ENCODE assay signal across 1 cellular context in the genomic region with DNA sequence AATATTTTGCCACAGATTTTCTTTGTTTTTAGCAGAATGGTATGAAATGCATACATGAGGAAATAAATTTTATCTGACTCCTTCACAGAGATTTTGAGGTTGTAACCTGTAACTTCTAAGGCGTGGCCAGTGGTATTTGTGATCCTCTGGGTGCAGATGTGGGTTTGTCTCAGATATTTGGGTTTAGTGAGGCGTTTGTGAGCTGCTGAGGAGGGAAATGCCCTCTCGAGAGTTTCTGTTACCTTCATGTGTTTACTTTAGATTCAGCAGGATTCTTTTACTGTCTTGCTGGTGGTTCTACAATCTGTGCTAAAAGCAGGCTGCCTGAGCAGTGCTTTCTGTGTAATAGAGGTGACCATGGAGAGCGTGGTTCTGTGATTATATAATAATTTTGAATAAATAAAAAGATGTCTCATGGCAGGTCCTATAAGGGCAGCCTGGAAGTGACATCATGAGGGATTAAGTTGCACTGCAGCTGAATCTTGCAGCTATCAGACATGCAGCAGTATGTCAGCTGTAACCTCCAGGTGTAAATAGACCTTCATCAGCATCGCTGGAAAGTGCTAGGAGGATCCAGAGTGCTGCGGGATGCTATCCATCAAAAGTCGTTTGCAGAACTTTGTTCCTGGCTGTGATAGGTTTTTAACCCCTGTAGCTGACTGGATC.
TF ChIP-seq lines count a peak whose summit lies in the region.

No MANE protein-coding gene starts in this region.

TF ChIP-seq in SK-N-SH, 30 proteins besides CTCF, POLR2A, EP300 and RAD21:
- TF ChIP-seq, protein P1, sequence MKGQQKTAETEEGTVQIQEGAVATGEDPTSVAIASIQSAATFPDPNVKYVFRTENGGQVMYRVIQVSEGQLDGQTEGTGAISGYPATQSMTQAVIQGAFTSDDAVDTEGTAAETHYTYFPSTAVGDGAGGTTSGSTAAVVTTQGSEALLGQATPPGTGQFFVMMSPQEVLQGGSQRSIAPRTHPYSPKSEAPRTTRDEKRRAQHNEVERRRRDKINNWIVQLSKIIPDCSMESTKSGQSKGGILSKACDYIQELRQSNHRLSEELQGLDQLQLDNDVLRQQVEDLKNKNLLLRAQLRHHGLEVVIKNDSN (IDR thresholded peaks at IDR 0.05; ENCODE audit: borderline replicate concordance, low read depth) = no peak
- TF ChIP-seq RCOR1 (IDR thresholded peaks at IDR 0.05; ENCODE audit: low read length) (no peak), TCF12 (IDR thresholded peaks at IDR 0.05) (no peak), MEF2A (IDR thresholded peaks at IDR 0.05; ENCODE audit: borderline replicate concordance, low read depth) (no peak), ELF1 (IDR thresholded peaks at IDR 0.05) (no peak), FOSL2 (IDR thresholded peaks at IDR 0.05; ENCODE audit: borderline replicate concordance, low read depth) (no peak), SIN3A (IDR thresholded peaks at IDR 0.05; ENCODE audit: borderline replicate concordance, low read depth, low read length) (no peak), RFX5 (IDR thresholded peaks at IDR 0.05; ENCODE audit: low read length) (no peak), NFIC (IDR thresholded peaks at IDR 0.05; ENCODE audit: borderline replicate concordance) (no peak), MXI1 (IDR thresholded peaks at IDR 0.05; ENCODE audit: low read depth, low read length) (no peak), FOXJ3 (CRISPR knock-in tag; IDR thresholded peaks at IDR 0.05) (no peak), TAF1 (IDR thresholded peaks at IDR 0.05; ENCODE audit: borderline replicate concordance, low read depth, low read length) (no peak), NRF1 (IDR thresholded peaks at IDR 0.05; ENCODE audit: low read depth, low read length) (no peak), EZH2phosphoT487 (IDR thresholded peaks at IDR 0.05; ENCODE audit: borderline replicate concordance, low read depth) (no peak)
- TF ChIP-seq, protein P2, sequence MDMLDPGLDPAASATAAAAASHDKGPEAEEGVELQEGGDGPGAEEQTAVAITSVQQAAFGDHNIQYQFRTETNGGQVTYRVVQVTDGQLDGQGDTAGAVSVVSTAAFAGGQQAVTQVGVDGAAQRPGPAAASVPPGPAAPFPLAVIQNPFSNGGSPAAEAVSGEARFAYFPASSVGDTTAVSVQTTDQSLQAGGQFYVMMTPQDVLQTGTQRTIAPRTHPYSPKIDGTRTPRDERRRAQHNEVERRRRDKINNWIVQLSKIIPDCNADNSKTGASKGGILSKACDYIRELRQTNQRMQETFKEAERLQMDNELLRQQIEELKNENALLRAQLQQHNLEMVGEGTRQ (IDR thresholded peaks at IDR 0.05; ENCODE audit: borderline replicate concordance, low read depth, low read length) = no peak
- TF ChIP-seq, protein P3, sequence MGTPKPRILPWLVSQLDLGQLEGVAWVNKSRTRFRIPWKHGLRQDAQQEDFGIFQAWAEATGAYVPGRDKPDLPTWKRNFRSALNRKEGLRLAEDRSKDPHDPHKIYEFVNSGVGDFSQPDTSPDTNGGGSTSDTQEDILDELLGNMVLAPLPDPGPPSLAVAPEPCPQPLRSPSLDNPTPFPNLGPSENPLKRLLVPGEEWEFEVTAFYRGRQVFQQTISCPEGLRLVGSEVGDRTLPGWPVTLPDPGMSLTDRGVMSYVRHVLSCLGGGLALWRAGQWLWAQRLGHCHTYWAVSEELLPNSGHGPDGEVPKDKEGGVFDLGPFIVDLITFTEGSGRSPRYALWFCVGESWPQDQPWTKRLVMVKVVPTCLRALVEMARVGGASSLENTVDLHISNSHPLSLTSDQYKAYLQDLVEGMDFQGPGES (IDR thresholded peaks at IDR 0.05; ENCODE audit: low read depth, low read length) = no peak
- TF ChIP-seq, protein P4, sequence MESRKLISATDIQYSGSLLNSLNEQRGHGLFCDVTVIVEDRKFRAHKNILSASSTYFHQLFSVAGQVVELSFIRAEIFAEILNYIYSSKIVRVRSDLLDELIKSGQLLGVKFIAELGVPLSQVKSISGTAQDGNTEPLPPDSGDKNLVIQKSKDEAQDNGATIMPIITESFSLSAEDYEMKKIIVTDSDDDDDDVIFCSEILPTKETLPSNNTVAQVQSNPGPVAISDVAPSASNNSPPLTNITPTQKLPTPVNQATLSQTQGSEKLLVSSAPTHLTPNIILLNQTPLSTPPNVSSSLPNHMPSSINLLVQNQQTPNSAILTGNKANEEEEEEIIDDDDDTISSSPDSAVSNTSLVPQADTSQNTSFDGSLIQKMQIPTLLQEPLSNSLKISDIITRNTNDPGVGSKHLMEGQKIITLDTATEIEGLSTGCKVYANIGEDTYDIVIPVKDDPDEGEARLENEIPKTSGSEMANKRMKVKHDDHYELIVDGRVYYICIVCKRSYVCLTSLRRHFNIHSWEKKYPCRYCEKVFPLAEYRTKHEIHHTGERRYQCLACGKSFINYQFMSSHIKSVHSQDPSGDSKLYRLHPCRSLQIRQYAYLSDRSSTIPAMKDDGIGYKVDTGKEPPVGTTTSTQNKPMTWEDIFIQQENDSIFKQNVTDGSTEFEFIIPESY (IDR thresholded peaks at IDR 0.05; ENCODE audit: borderline replicate concordance, low read depth) = no peak
